Comparison of ENCODE assay signal across 1 cellular context in genomic region chr15:39919740-39920509, GRCh38.
TF ChIP-seq lines count a peak whose summit lies in the region.

TSS of gene GPR176 (minus strand) at chr15:39920266. CDS start at chr15:39920026, 240 bp downstream.

TF ChIP-seq in HEK293, 187 proteins besides CTCF, POLR2A, EP300 and RAD21 (continued from another document and continues in another):
- TF ChIP-seq KLF17 (tag by site-specific recombination; IDR thresholded peaks at IDR 0.05) (peak; percentile 19; the same call in 1 of the 2 replicates), ZFP41 (tag by site-specific recombination; IDR thresholded peaks at IDR 0.05; ENCODE audit: borderline replicate concordance) (no peak), ZNF26 (tag by site-specific recombination; IDR thresholded peaks at IDR 0.05) (no peak), ZBTB1 (tag by site-specific recombination; IDR thresholded peaks at IDR 0.05) (no peak), ZNF221 (tag by site-specific recombination; IDR thresholded peaks at IDR 0.05; ENCODE audit: borderline replicate concordance) (no peak), ZNF707 (tag by site-specific recombination; IDR thresholded peaks at IDR 0.05) (no peak), ZNF146 (tag by site-specific recombination; IDR thresholded peaks at IDR 0.05) (no peak), ZXDB (tag by site-specific recombination; IDR thresholded peaks at IDR 0.05) (peak; percentile 23; the same call in 1 of the 2 replicates), REST (tag by site-specific recombination; IDR thresholded peaks at IDR 0.05) (no peak), ZNF645 (tag by site-specific recombination; IDR thresholded peaks at IDR 0.05) (no peak), ZBTB10 (tag by site-specific recombination; IDR thresholded peaks at IDR 0.05) (no peak), ZNF701 (tag by site-specific recombination; IDR thresholded peaks at IDR 0.05) (no peak), ZSCAN23 (tag by site-specific recombination; IDR thresholded peaks at IDR 0.05) (no peak), MEIS1 (CRISPR knock-in tag; IDR thresholded peaks at IDR 0.05; ENCODE audit: borderline replicate concordance) (no peak), ZNF311 (tag by site-specific recombination; IDR thresholded peaks at IDR 0.05; ENCODE audit: borderline replicate concordance) (no peak), ZNF660 (tag by site-specific recombination; IDR thresholded peaks at IDR 0.05) (no peak), ZBTB6 (tag by site-specific recombination; IDR thresholded peaks at IDR 0.05) (no peak), ZBTB11 (tag by site-specific recombination; conservative IDR thresholded peaks at IDR 0.05; ENCODE audit: low read depth) (no peak; the same call in 1 of the 2 replicates), BCL11B (tag by site-specific recombination; IDR thresholded peaks at IDR 0.05; ENCODE audit: low read depth) (no peak), ZNF132 (tag by site-specific recombination; IDR thresholded peaks at IDR 0.05; ENCODE audit: borderline replicate concordance) (no peak), GLIS2 (tag by site-specific recombination; IDR thresholded peaks at IDR 0.05) (peak; percentile 23), ZNF580 (tag by site-specific recombination; IDR thresholded peaks at IDR 0.05) (no peak), RBAK (tag by site-specific recombination; IDR thresholded peaks at IDR 0.05) (no peak), SP3 (tag by site-specific recombination; IDR thresholded peaks at IDR 0.05) (peak; percentile 58), PRDM1 (tag by site-specific recombination; IDR thresholded peaks at IDR 0.05) (no peak), SP7 (tag by site-specific recombination; IDR thresholded peaks at IDR 0.05) (no peak), ZNF324 (tag by site-specific recombination; IDR thresholded peaks at IDR 0.05) (no peak), ZBTB26 (tag by site-specific recombination; optimal IDR thresholded peaks at IDR 0.05) (peak; percentile 82), GLI2 (tag by site-specific recombination; IDR thresholded peaks at IDR 0.05; ENCODE audit: borderline replicate concordance, low read depth) (no peak), ZBTB8A (tag by site-specific recombination; IDR thresholded peaks at IDR 0.05) (no peak), PRDM10 (tag by site-specific recombination; IDR thresholded peaks at IDR 0.05) (no peak), GLI4 (tag by site-specific recombination; IDR thresholded peaks at IDR 0.05) (no peak), ZNF37A (tag by site-specific recombination; IDR thresholded peaks at IDR 0.05) (no peak), ZNF223 (tag by site-specific recombination; IDR thresholded peaks at IDR 0.05) (no peak), ZBTB17 (tag by site-specific recombination; IDR thresholded peaks at IDR 0.05) (peak; percentile 43; the same call in 1 of the 2 replicates), ZNF362 (tag by site-specific recombination; IDR thresholded peaks at IDR 0.05) (no peak), ZBTB20 (tag by site-specific recombination; IDR thresholded peaks at IDR 0.05) (peak; percentile 22; the same call in 1 of the 2 replicates), ZNF596 (tag by site-specific recombination; IDR thresholded peaks at IDR 0.05) (no peak)
